Comparison of ENCODE assay signal across 9 cellular contexts in genomic region chr5:163564321-163564924, GRCh38. TPM values are rescaled to one million over a fixed set of nuclear protein-coding genes. Genes with fewer than 3 reads are reported as not detected.
A peak's percentile ranks its signal among the peaks of the same experiment; 100 is the strongest.
DNase-seq lines count a peak whose midpoint lies in the region; ATAC-seq and TF ChIP-seq lines count a peak whose summit lies in the region.
"Had no signal": no experiment of that assay in that cellular context is flagged by ENCODE, and none has a peak within 500 bp of the region (broad histone marks: within the 10 kb centered on the region; RNA-seq: fewer than 3 reads in every experiment).

No MANE protein-coding gene starts in this region.

- ATAC-seq in HG02885 (IDR thresholded peaks at IDR 0.05; ENCODE audit: poor library complexity, unreplicated experiment), result peak; percentile 52
- no peak for ATAC-seq in naive thymus-derived CD8-positive, alpha-beta T cell

- peaks cover 7 to 27% (median 22%) of the 10 kb centered on the region in 4 donors for H3K4me1 Mint-ChIP-seq in naive thymus-derived CD8-positive, alpha-beta T cell

- no peaks in the 10 kb centered on the region for H3K9me3 Mint-ChIP-seq in naive thymus-derived CD8-positive, alpha-beta T cell
- H3K9me3 Mint-ChIP-seq: stimulated activated naive CD8-positive, alpha-beta T cell treated with anti-CD3 and anti-CD28 coated beads, Interleukin-15, Interleukin-2, amounts not matched to agents 100 ng/mL and 50 ng/mL, for 24 hours had no signal

- H3K4me3 Mint-ChIP-seq in naive thymus-derived CD8-positive, alpha-beta T cell, result peak overlapping the region in 1 of 10 donors; percentile 14

- H3K27ac Mint-ChIP-seq in naive thymus-derived CD8-positive, alpha-beta T cell, result no peak overlapping the region
- H3K27ac Mint-ChIP-seq: stimulated activated naive CD8-positive, alpha-beta T cell treated with anti-CD3 and anti-CD28 coated beads, Interleukin-15, Interleukin-2, amounts not matched to agents 100 ng/mL and 50 ng/mL, for 24 hours had no signal

- no peaks in the 10 kb centered on the region for H3K36me3 Mint-ChIP-seq in naive thymus-derived CD8-positive, alpha-beta T cell

- POLR2A ChIA-PET in naive thymus-derived CD8-positive, alpha-beta T cell (lab: Charles Lee), result no interaction called here

- H3K27me3 Mint-ChIP-seq in naive thymus-derived CD8-positive, alpha-beta T cell, result peaks cover 30 to 83% (median 54%) of the 10 kb centered on the region in 5 donors

- H3K4me3 ChIP-seq in epithelial cell of esophagus (ENCODE audit: low read length), result no peak overlapping the region

- peak; percentile 88 for TF ChIP-seq CTCF in epithelial cell of esophagus (IDR thresholded peaks at IDR 0.05; ENCODE audit: insufficient read depth, low read depth, low read length, missing control alignments)

- H3K27ac ChIP-seq in substantia nigra (ENCODE audit: low read depth, low read length, poor library complexity, severe bottlenecking), result no peak overlapping the region

- DNase-seq in NK-92 treated with Interleukin-12 subunit alpha and Interleukin-12 subunit beta, amount 100 ng/mL, for 24 hours (lab: John Stamatoyannopoulos, UW), result peak; percentile 4
- no peak for DNase-seq in NK-92 (lab: John Stamatoyannopoulos, UW; ENCODE audit: unreplicated experiment)
- peak; percentile 70 for DNase-seq in NCI-H748 (lab: John Stamatoyannopoulos, UW; ENCODE audit: unreplicated experiment)
- DNase-seq in activated CD8-positive, alpha-beta memory T cell treated with anti-CD3 and anti-CD28 coated beads, Interleukin-2, amount 50 U/mL, for 48 hours, result peak; percentile 79
- DNase-seq in epithelial cell of esophagus (ENCODE audit: low read depth), result peak; percentile 68
- DNase-seq in naive thymus-derived CD8-positive, alpha-beta T cell, result peak; percentile 23 to 69 (median 51)
- DNase-seq in substantia nigra (lab: John Stamatoyannopoulos, UW), result peak in 34 of 49 donors; percentile 1 to 65 (median 28)

RNA-seq across cellular contexts. Expression of gene MAT2B, which starts 59.0 kb away (rescaled TPM):
- total RNA-seq in naive thymus-derived CD8-positive, alpha-beta T cell, result 100 to 1,000 TPM; 145 to 147 TPM
- polyA plus RNA-seq in naive thymus-derived CD8-positive, alpha-beta T cell, result 100 to 1,000 TPM; 260 to 287 (median 260) TPM
